ENCODE assay signal across 28 cellular contexts in the genomic region with DNA sequence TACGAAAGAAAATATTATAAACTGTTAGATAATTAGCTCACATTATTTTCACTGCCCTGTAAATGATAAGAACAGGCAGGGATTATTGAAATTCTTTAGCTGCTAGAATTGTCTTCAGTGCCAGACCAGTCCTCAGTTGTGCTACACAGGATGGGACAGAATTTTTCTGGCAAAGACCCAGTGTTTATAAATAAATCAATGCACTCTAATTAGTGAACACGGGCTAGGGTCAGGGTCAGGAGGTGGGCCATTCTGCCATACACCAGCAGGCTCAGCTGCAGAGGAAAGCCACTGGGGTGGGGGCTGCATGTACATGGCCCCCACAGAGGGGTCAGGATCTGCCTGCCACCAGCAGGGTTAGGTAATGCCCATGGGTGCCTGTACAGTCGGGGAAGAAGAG. TPM values are rescaled to one million over a fixed set of nuclear protein-coding genes. Genes with fewer than 3 reads are reported as not detected.
A peak's percentile ranks its signal among the peaks of the same experiment; 100 is the strongest.
DNase-seq lines count a peak whose midpoint lies in the region; ATAC-seq, FAIRE-seq and TF ChIP-seq lines count a peak whose summit lies in the region.
"Had no signal": no experiment of that assay in that cellular context is flagged by ENCODE, and none has a peak within 500 bp of the region (broad histone marks: within the 10 kb centered on the region; RNA-seq: fewer than 3 reads in every experiment).

No MANE protein-coding gene starts in this region.

- H3K9me3 Mint-ChIP-seq in MCF 10A (ENCODE audit: unreplicated experiment) = no peaks in the 10 kb centered on the region
- H3K9me3 Mint-ChIP-seq: activated naive CD4-positive, alpha-beta T cell treated with anti-CD3 and anti-CD28 coated beads, Interleukin-2, amount 10 ng/mL, durations not matched to agents 7 days and 5 days; central memory CD8-positive, alpha-beta T cell; mesothelial cell of epicardium; natural killer cell treated with Interleukin-12 subunit alpha and Interleukin-12 subunit beta and Interleukin-15 and Interleukin-18, amount 100 ng/mL, for 72 hours had no signal

- no peak overlapping the region for H4K91ac ChIP-seq in mesenchymal stem cell (ENCODE audit: low read length)

- H2AK5ac ChIP-seq in mesenchymal stem cell (ENCODE audit: low read length, severe bottlenecking) = no peak overlapping the region

- WGBS in gastroesophageal sphincter (ENCODE audit: low coverage in 1 of 2), 2 donors = 38 to 41% methylated on average over 3 of the region's 3 CpGs
- WGBS in mesenchymal stem cell = 30% methylated on average over 2 of the region's 3 CpGs
- 46 to 47% methylated on average over 3 of the region's 3 CpGs for WGBS in pancreas, 2 donors
- WGBS in aorta, 2 donors = 32 to 50% methylated on average over 3 of the region's 3 CpGs

- intact Hi-C loops in MCF 10A (cut with micrococcal nuclease) = no loop called here
- intact Hi-C loops in breast epithelium (cut with DNase I; ENCODE audit: low total_unique reads) = loop anchor here (5.0 kb wide), 1 partner anchor 132 kb away; no protein-coding TSS in a partner anchor
- intact Hi-C loops in upper lobe of right lung (cut with DNase I) = no loop called here
- intact Hi-C loops in pancreas (cut with DNase I) = no loop called here
- intact Hi-C loops in aorta (cut with DNase I) = loop anchor here in 1 of 2 donors (5.0 kb wide), 1 partner anchor 38 kb away; no protein-coding TSS in a partner anchor

- no peak overlapping the region for H3K4me2 ChIP-seq in mesenchymal stem cell (ENCODE audit: low read length, poor library complexity, severe bottlenecking)
- H3K4me2 ChIP-seq: KMS-11 had no signal

- H3K4me3 ChIP-seq in breast epithelium = no peak overlapping the region
- H3K4me3 ChIP-seq in gastroesophageal sphincter = no peak overlapping the region
- H3K4me3 ChIP-seq in mesenchymal stem cell (ENCODE audit: insufficient read depth in 1 of 2, low read depth in 1 of 2, low read length in 2 of 2) = no peak overlapping the region
- no peak overlapping the region for H3K4me3 ChIP-seq in upper lobe of right lung
- H3K4me3 ChIP-seq in pancreas = no peak overlapping the region
- H3K4me3 ChIP-seq in aorta (ENCODE audit: low read length in 2 of 2) = no peak overlapping the region
- H3K4me3 ChIP-seq: prostate gland, thyroid gland had no signal

- H3K27ac ChIP-seq in breast epithelium = no peak overlapping the region
- peak overlapping the region in 3 of 4 donors; percentile 15 to 60 (median 39) for H3K27ac ChIP-seq in gastroesophageal sphincter
- no peak overlapping the region for H3K27ac ChIP-seq in mesenchymal stem cell (ENCODE audit: low read length, poor library complexity, severe bottlenecking)
- H3K27ac ChIP-seq in upper lobe of right lung = peak overlapping the region; percentile 6
- no peak overlapping the region for H3K27ac ChIP-seq in pancreas
- peak overlapping the region in 1 of 2 donors; percentile 66 for H3K27ac ChIP-seq in aorta (ENCODE audit: low read depth in 1 of 2, low read length in 2 of 2)
- H3K27ac ChIP-seq: foreskin keratinocyte, KMS-11 had no signal

- peak overlapping the region; percentile 29 for H4K8ac ChIP-seq in mesenchymal stem cell (ENCODE audit: low read length)

- H3K18ac ChIP-seq in mesenchymal stem cell (ENCODE audit: low read depth in 1 of 2, low read length in 2 of 2) = peak overlapping the region in 1 of 2 experiments; percentile 77

- no TSS peak for BruUV-seq in MCF 10A (replicated peaks; lab: Mats Ljungman, UMichigan)

- H3K4me1 Mint-ChIP-seq in MCF 10A (ENCODE audit: insufficient read depth, unreplicated experiment) = peaks cover 74% of the 10 kb centered on the region
- H3K4me1 Mint-ChIP-seq: activated CD8-positive, alpha-beta memory T cell treated with anti-CD3 and anti-CD28 coated beads, Interleukin-2, amount 10 ng/mL, durations not matched to agents 7 days and 5 days; activated naive CD4-positive, alpha-beta T cell treated with anti-CD3 and anti-CD28 coated beads, Interleukin-2, amount 10 ng/mL, durations not matched to agents 7 days and 5 days; central memory CD8-positive, alpha-beta T cell had no signal

- no peak for FAIRE-seq in pancreas (lab: Jason Lieb, UNC)
- FAIRE-seq: kidney had no signal

- H3K9ac ChIP-seq in mesenchymal stem cell (ENCODE audit: low read length) = no peak overlapping the region
- H3K9ac ChIP-seq: KMS-11 had no signal

- no peaks in the 10 kb centered on the region for H3K36me3 ChIP-seq in breast epithelium
- peaks cover 0 to 18% of the 10 kb centered on the region in 2 donors for H3K36me3 ChIP-seq in gastroesophageal sphincter
- H3K36me3 ChIP-seq in mesenchymal stem cell (ENCODE audit: control insufficient read depth in 1 of 2, insufficient read depth in 2 of 2, low read depth in 1 of 2, low read length in 2 of 2) = peaks cover 21 to 71% of the 10 kb centered on the region in 2 experiments
- H3K36me3 ChIP-seq in upper lobe of right lung = peaks cover 11% of the 10 kb centered on the region
- H3K36me3 ChIP-seq in pancreas = no peaks in the 10 kb centered on the region
- no peaks in the 10 kb centered on the region for H3K36me3 ChIP-seq in aorta (ENCODE audit: control insufficient read depth in 1 of 2, insufficient read depth in 2 of 2, low read length in 1 of 2)
- H3K36me3 ChIP-seq: prostate gland, thyroid gland had no signal

- no peak overlapping the region for H2BK15ac ChIP-seq in mesenchymal stem cell (ENCODE audit: low read depth, poor library complexity, severe bottlenecking)

- no peaks in the 10 kb centered on the region for H3K9me3 ChIP-seq in breast epithelium
- no peaks in the 10 kb centered on the region for H3K9me3 ChIP-seq in gastroesophageal sphincter
- no peaks in the 10 kb centered on the region for H3K9me3 ChIP-seq in mesenchymal stem cell (ENCODE audit: control insufficient read depth, low read length)
- H3K9me3 ChIP-seq in upper lobe of right lung = no peaks in the 10 kb centered on the region
- no peaks in the 10 kb centered on the region for H3K9me3 ChIP-seq in pancreas
- no peaks in the 10 kb centered on the region for H3K9me3 ChIP-seq in aorta (ENCODE audit: control insufficient read depth, low read length)
- H3K9me3 ChIP-seq: prostate gland, thyroid gland had no signal

- DNase-seq in MCF 10A (ENCODE audit: unreplicated experiment) = no peak
- DNase-seq in breast epithelium (ENCODE audit: low spot score in 2 of 2) = no peak
- DNase-seq in mesenchymal stem cell = no peak
- DNase-seq in upper lobe of right lung = no peak
- DNase-seq in H4 (ENCODE audit: low spot score) = no peak
- DNase-seq in pancreas = no peak
- DNase-seq in aorta = no peak
- DNase-seq: 8988T; activated CD4-positive, alpha-beta T cell treated with anti-CD3 and anti-CD28 coated beads for 48 hours; activated CD8-positive, alpha-beta memory T cell treated with anti-CD3 and anti-CD28 coated beads, Interleukin-2, amount 10 ng/mL, durations not matched to agents 7 days and 5 days; activated naive CD4-positive, alpha-beta T cell treated with anti-CD3 and anti-CD28 coated beads, Interleukin-2, amount 10 ng/mL, durations not matched to agents 7 days and 5 days; foreskin keratinocyte; GF-D8; kidney; MV-4-11; NCI-H1694 treated with DMSO at 0.1 percent for 48 hours; NCI-H69; SHP77; stimulated activated CD4-positive, alpha-beta T cell treated with anti-CD3 and anti-CD28 coated beads, Interleukin-2, amount 100 ng/mL, for 48 hours; stimulated activated naive CD4-positive, alpha-beta T cell; thyroid gland had no signal

- no peak overlapping the region for H2BK120ac ChIP-seq in mesenchymal stem cell (ENCODE audit: low read depth, low read length)

- H3K27me3 ChIP-seq in breast epithelium (no peaks in the 10 kb centered on the region), gastroesophageal sphincter (no peaks in the 10 kb centered on the region), mesenchymal stem cell (ENCODE audit: control insufficient read depth in 1 of 2, insufficient read depth in 1 of 2, low read length in 2 of 2) (no peaks in the 10 kb centered on the region), upper lobe of right lung (no peaks in the 10 kb centered on the region), pancreas (no peaks in the 10 kb centered on the region), aorta (ENCODE audit: control insufficient read depth in 1 of 2, insufficient read depth in 2 of 2, low read length in 1 of 2) (no peaks in the 10 kb centered on the region)
- H3K27me3 ChIP-seq: foreskin keratinocyte, thyroid gland had no signal

- peak overlapping the region in 1 of 2 experiments; percentile 35 for H3K14ac ChIP-seq in mesenchymal stem cell (ENCODE audit: low read length in 2 of 2)

- peak overlapping the region; percentile 25 for H3K4me3 Mint-ChIP-seq in MCF 10A (ENCODE audit: unreplicated experiment)
- H3K4me3 Mint-ChIP-seq: activated CD8-positive, alpha-beta memory T cell treated with anti-CD3 and anti-CD28 coated beads, Interleukin-2, amount 10 ng/mL, durations not matched to agents 7 days and 5 days; activated naive CD4-positive, alpha-beta T cell treated with anti-CD3 and anti-CD28 coated beads, Interleukin-2, amount 10 ng/mL, durations not matched to agents 7 days and 5 days; B cell; central memory CD8-positive, alpha-beta T cell; mesothelial cell of epicardium; natural killer cell treated with Interleukin-12 subunit alpha and Interleukin-12 subunit beta and Interleukin-15 and Interleukin-18, amount 100 ng/mL, for 72 hours had no signal

- no peak overlapping the region for H2BK12ac ChIP-seq in mesenchymal stem cell (ENCODE audit: low read length in 2 of 2)

- TF ChIP-seq POLR2A in breast epithelium (IDR thresholded peaks at IDR 0.05) (no peak), gastroesophageal sphincter (IDR thresholded peaks at IDR 0.05) (no peak)

- no peak overlapping the region for H3K23ac ChIP-seq in mesenchymal stem cell (ENCODE audit: low read length in 2 of 2)

- H3K27ac Mint-ChIP-seq in MCF 10A (ENCODE audit: low read depth, unreplicated experiment) = peak overlapping the region; percentile 44
- H3K27ac Mint-ChIP-seq: activated CD8-positive, alpha-beta memory T cell treated with anti-CD3 and anti-CD28 coated beads, Interleukin-2, amount 10 ng/mL, durations not matched to agents 7 days and 5 days; activated naive CD4-positive, alpha-beta T cell treated with anti-CD3 and anti-CD28 coated beads, Interleukin-2, amount 10 ng/mL, durations not matched to agents 7 days and 5 days; B cell; mesothelial cell of epicardium had no signal

- no peak for TF ChIP-seq EP300 in gastroesophageal sphincter (IDR thresholded peaks at IDR 0.05)

- H2BK5ac ChIP-seq in mesenchymal stem cell (ENCODE audit: low read depth, low read length, poor library complexity, severe bottlenecking) = no peak overlapping the region

- no peak for TF ChIP-seq CTCF in MCF 10A (IDR thresholded peaks at IDR 0.05; ENCODE audit: unreplicated experiment)
- TF ChIP-seq CTCF in breast epithelium (IDR thresholded peaks at IDR 0.05) = no peak
- TF ChIP-seq CTCF in gastroesophageal sphincter (IDR thresholded peaks at IDR 0.05) = no peak
- TF ChIP-seq CTCF in upper lobe of right lung (IDR thresholded peaks at IDR 0.05) = no peak
- no peak for TF ChIP-seq CTCF in pancreas (IDR thresholded peaks at IDR 0.05)

- H3K79me1 ChIP-seq in mesenchymal stem cell (replicated peaks; ENCODE audit: low read length, poor library complexity, severe bottlenecking) = peaks cover 5% of the 10 kb centered on the region

- CTCF ChIA-PET in MCF 10A (lab: Yijun Ruan, JAX) = interaction anchor here (0.5 to 6.8 kb wide), 5 partner anchors 44 to 138 kb away, joined by 3 to 57 read pairs (median 3); no protein-coding TSS in a partner anchor

- H2AFZ ChIP-seq in mesenchymal stem cell (ENCODE audit: low read depth, low read length) = no peak overlapping the region

- H3K36me3 Mint-ChIP-seq in MCF 10A (ENCODE audit: insufficient read depth, unreplicated experiment) = peaks cover 50% of the 10 kb centered on the region
- H3K36me3 Mint-ChIP-seq: activated CD8-positive, alpha-beta memory T cell treated with anti-CD3 and anti-CD28 coated beads, Interleukin-2, amount 10 ng/mL, durations not matched to agents 7 days and 5 days; activated naive CD4-positive, alpha-beta T cell treated with anti-CD3 and anti-CD28 coated beads, Interleukin-2, amount 10 ng/mL, durations not matched to agents 7 days and 5 days; mesothelial cell of epicardium had no signal

- no peaks in the 10 kb centered on the region for H3K27me3 Mint-ChIP-seq in MCF 10A (ENCODE audit: insufficient read depth, unreplicated experiment)
- H3K27me3 Mint-ChIP-seq: B cell had no signal

- ATAC-seq in gastroesophageal sphincter (no peak), upper lobe of right lung (no peak), pancreas (no peak), aorta (ENCODE audit: low FRiP score) (no peak)
- ATAC-seq: activated CD8-positive, alpha-beta memory T cell treated with anti-CD3 and anti-CD28 coated beads, Interleukin-2, amount 10 ng/mL, durations not matched to agents 7 days and 5 days; foreskin keratinocyte; natural killer cell treated with Interleukin-12 subunit alpha and Interleukin-12 subunit beta and Interleukin-15 and Interleukin-18, amount 100 ng/mL, for 72 hours had no signal

- POLR2A ChIA-PET in MCF 10A (lab: Yijun Ruan, JAX) = interaction anchor here (0.9 to 3.8 kb wide), 4 partner anchors 13 to 139 kb away, joined by 3 to 15 read pairs (median 4); no protein-coding TSS in a partner anchor

- no peak overlapping the region for H3K4ac ChIP-seq in mesenchymal stem cell (ENCODE audit: low read depth in 1 of 2, low read length in 2 of 2)

- H3K4me1 ChIP-seq in breast epithelium = peaks cover 12 to 20% of the 10 kb centered on the region in 2 donors
- H3K4me1 ChIP-seq in gastroesophageal sphincter = peaks cover 18 to 94% (median 29%) of the 10 kb centered on the region in 3 donors
- H3K4me1 ChIP-seq in mesenchymal stem cell (ENCODE audit: control insufficient read depth, insufficient read depth, low read depth, low read length) = peaks cover 27% of the 10 kb centered on the region
- H3K4me1 ChIP-seq in upper lobe of right lung = peaks cover 78% of the 10 kb centered on the region
- peaks cover 8 to 9% (median 9%) of the 10 kb centered on the region in 3 donors for H3K4me1 ChIP-seq in pancreas
- peaks cover 3% of the 10 kb centered on the region in 2 donors for H3K4me1 ChIP-seq in aorta (ENCODE audit: control insufficient read depth in 1 of 2, insufficient read depth in 2 of 2, low read length in 2 of 2)

RNA-seq across cellular contexts. Expression of a gene that starts 6.4 kb away (rescaled TPM):
- total RNA-seq in MCF 10A (2022) (83.6 and 130 TPM in 2 replicates), breast epithelium (10 to 100 TPM; 26.7 to 42.7 (median 30.2) TPM), gastroesophageal sphincter (10 to 100 TPM; 33.9 to 40.2 (median 38.3) TPM), upper lobe of right lung (23.5 TPM), pancreas (1 to 10 TPM; 2.4 to 8.2 (median 4.9) TPM), aorta (10 to 100 TPM; 18.4 to 24.1 TPM)
- polyA plus RNA-seq in mesenchymal stem cell (2013, experiment 1 of 2) = 23.6 TPM
- 22.7 TPM for polyA plus RNA-seq in mesenchymal stem cell (2013, experiment 2 of 2)
- total RNA-seq in H4 (2014; rRNA removed; shearing (Covaris generic)) = 21.8 and 23.7 TPM in 2 replicates
- polyA plus RNA-seq in pancreas (1 to 10 TPM; 2.6 to 6.1 TPM), aorta (10 to 100 TPM in 1 of 2 donors, 1 to 10 TPM in 1; 8.4 to 13.7 TPM)

Comparison
In these comparisons a context has a peak if more than half of its experiments do, and no peak if none do; other contexts are left out.
1. H3K27ac ChIP-seq: peak in gastroesophageal sphincter (3 of 4) and upper lobe of right lung (single experiment); none in breast epithelium (0 of 2), mesenchymal stem cell (single experiment) and pancreas (0 of 4).